ENCODE assay signal across 9 cellular contexts in genomic region chr20:298755-299391, GRCh38. TPM values are rescaled to one million over a fixed set of nuclear protein-coding genes. Genes with fewer than 3 reads are reported as not detected.
DNase-seq lines count a peak whose midpoint lies in the region; ATAC-seq, FAIRE-seq and TF ChIP-seq lines count a peak whose summit lies in the region.
"Had no signal": no experiment of that assay in that cellular context is flagged by ENCODE, and none has a peak within 500 bp of the region (broad histone marks: within the 10 kb centered on the region; RNA-seq: fewer than 3 reads in every experiment).

No MANE protein-coding gene starts in this region.

- ATAC-seq in activated T-cell treated with anti-CD3 and anti-CD28 coated beads, Interleukin-2, amount 50 U/mL, for 72 hours (replicated peaks in 1 of 2) = no peak
- ATAC-seq in GM12878 = peak; percentile 2; the same call in 1 of the 3 replicates
- no peak for ATAC-seq in lower lobe of right lung
- no peak for ATAC-seq in GM19328 (IDR thresholded peaks at IDR 0.05; ENCODE audit: unreplicated experiment)

- no peak for FAIRE-seq in GM12878 (lab: Jason Lieb, UNC)

- POLR2A ChIA-PET in GM12878 (lab: Charles Lee) = interaction anchor here (0.7 to 3.4 kb wide), 6 partner anchors 12 to 244 kb away, joined by 3 to 30 read pairs (median 4); partner anchors contain the start of genes NRSN2, SOX12 and TRIB3

- H3K4me1 ChIP-seq in GM12878 (ENCODE audit: control insufficient read depth, insufficient read depth, low read length) (peaks cover 27% of the 10 kb centered on the region), lower lobe of right lung (peaks cover 44% of the 10 kb centered on the region), tibial artery (peaks cover 0 to 40% (median 30%) of the 10 kb centered on the region in 4 donors)

- no peaks in the 10 kb centered on the region for H3K9me3 Mint-ChIP-seq in activated T-cell treated with anti-CD3 and anti-CD28 coated beads, Interleukin-2, amount 50 U/mL, for 72 hours

- no peak for DNase-seq in activated T-cell treated with anti-CD3 and anti-CD28 coated beads, Interleukin-2, amount 50 U/mL, for 72 hours
- DNase-seq in activated T-cell treated with anti-CD3 and anti-CD28 coated beads, Interleukin-2, amount 50 U/mL, for 48 hours = no peak
- DNase-seq in GM12878 (ENCODE audit: low read depth, low spot score) (no peak), lower lobe of right lung (no peak), tibial artery (no peak), cortex of kidney (lab: John Stamatoyannopoulos, UW) (no peak), occipital lobe (lab: John Stamatoyannopoulos, UW) (no peak)

- H3K79me2 ChIP-seq in GM12878 (ENCODE audit: control insufficient read depth, insufficient read depth, low read length) = peaks cover 45% of the 10 kb centered on the region

- CTCF ChIA-PET in GM12878 (lab: Yijun Ruan, JAX) = interaction anchor here (1.2 to 2.7 kb wide), 5 partner anchors 10 to 31 kb away, joined by 3 to 15 read pairs (median 10); partner anchors contain the start of gene SOX12

- H3K4me2 ChIP-seq in GM12878 (ENCODE audit: control insufficient read depth, insufficient read depth) = peak overlapping the region; percentile 92

- SMC1A ChIA-PET in GM12878 (lab: Charles Lee; ENCODE audit: uncharacterized antibody, unreplicated experiment) = interaction anchor here (0.9 to 2.1 kb wide), 5 partner anchors 10 to 32 kb away, joined by 4 to 15 read pairs (median 5); partner anchors contain the start of gene SOX12

- H3K4me1 Mint-ChIP-seq in activated T-cell treated with anti-CD3 and anti-CD28 coated beads, Interleukin-2, amount 50 U/mL, for 72 hours (ENCODE audit: low read depth) = peaks cover 56% of the 10 kb centered on the region

- peak overlapping the region; percentile 96 for H3K9ac ChIP-seq in GM12878 (ENCODE audit: control insufficient read depth, insufficient read depth, low read length)

- WGBS in GM12878 (ENCODE audit: insufficient coverage, insufficient replicate concordance, low lambda C conversion rate, missing lambda C conversion rate) = 4% methylated on average over 13 of the region's 16 CpGs

- RAD21 ChIA-PET in GM12878 (lab: Charles Lee; ENCODE audit: unreplicated experiment) = interaction anchor here (0.7 to 2.4 kb wide), 7 partner anchors 10 to 196 kb away, joined by 3 to 11 read pairs (median 3); no protein-coding TSS in a partner anchor

- H3K27ac Mint-ChIP-seq in activated T-cell treated with anti-CD3 and anti-CD28 coated beads, Interleukin-2, amount 50 U/mL, for 72 hours = peak overlapping the region; percentile 98

- H3K27me3 Mint-ChIP-seq in activated T-cell treated with anti-CD3 and anti-CD28 coated beads, Interleukin-2, amount 50 U/mL, for 72 hours (ENCODE audit: low read depth) = no peaks in the 10 kb centered on the region

- H3K4me3 ChIP-seq in GM12878 (peak overlapping the region; percentile 94), lower lobe of right lung (peak overlapping the region; percentile 76), tibial artery (peak overlapping the region; percentile 88 to 92)

- peak overlapping the region; percentile 99 to 100 for H3K4me3 Mint-ChIP-seq in activated T-cell treated with anti-CD3 and anti-CD28 coated beads, Interleukin-2, amount 50 U/mL, for 72 hours

- no peak for TF ChIP-seq CTCF in GM12878 (IDR thresholded peaks at IDR 0.05 in 2 of 3, conservative IDR thresholded peaks at IDR 0.05 in 1 of 3; ENCODE audit: control insufficient read depth in 2 of 3, extremely low read depth in 1 of 3, insufficient read depth in 1 of 3, low read depth in 3 of 3, low read length in 3 of 3)
- TF ChIP-seq CTCF in lower lobe of right lung (IDR thresholded peaks at IDR 0.05) = no peak
- no peak for TF ChIP-seq CTCF in tibial artery (IDR thresholded peaks at IDR 0.05)

- H3K36me3 ChIP-seq in GM12878 (ENCODE audit: control insufficient read depth in 2 of 2, insufficient read depth in 2 of 2, low read length in 1 of 2) (no peaks in the 10 kb centered on the region; a peak in 2 of 4 replicates), lower lobe of right lung (no peaks in the 10 kb centered on the region), tibial artery (peaks cover 0 to 10% (median 0%) of the 10 kb centered on the region in 3 donors)

- H3K9me3 ChIP-seq in GM12878 (replicated peaks; ENCODE audit: control insufficient read depth, insufficient read depth, low read length) (no peaks in the 10 kb centered on the region; the same call in 2 of the 3 replicates), lower lobe of right lung (no peaks in the 10 kb centered on the region), tibial artery (no peaks in the 10 kb centered on the region)

- no TSS peak for BruUV-seq in GM12878 (replicated peaks; lab: Mats Ljungman, UMichigan)

- no peak for TF ChIP-seq RAD21 in GM12878 (IDR thresholded peaks at IDR 0.05; ENCODE audit: insufficient read depth, low read depth, low read length)

- H3K27me3 ChIP-seq in GM12878 (replicated peaks in 1 of 2; ENCODE audit: control insufficient read depth in 2 of 2, insufficient read depth in 2 of 2, low read length in 1 of 2) (no peaks in the 10 kb centered on the region), lower lobe of right lung (ENCODE audit: low read depth) (no peaks in the 10 kb centered on the region), tibial artery (no peaks in the 10 kb centered on the region)

- TF ChIP-seq EP300 in GM12878 (IDR thresholded peaks at IDR 0.05; ENCODE audit: borderline replicate concordance in 1 of 2, control insufficient read depth in 1 of 2, low read depth in 2 of 2, low read length in 2 of 2) = no peak

- H3K36me3 Mint-ChIP-seq in activated T-cell treated with anti-CD3 and anti-CD28 coated beads, Interleukin-2, amount 50 U/mL, for 72 hours (ENCODE audit: insufficient read depth in 2 of 2) = peaks cover 8 to 21% of the 10 kb centered on the region in 2 donors

- H3K27ac ChIP-seq in GM12878 (ENCODE audit: control insufficient read depth, insufficient read depth) (peak overlapping the region; percentile 90), lower lobe of right lung (peak overlapping the region; percentile 99), tibial artery (peak overlapping the region; percentile 97 to 100)

- in situ Hi-C loops in GM12878 (cut with MboI) = no loop called here

- no peak for TF ChIP-seq POLR2A in GM12878 (IDR thresholded peaks at IDR 0.05; ENCODE audit: low read depth, low read length)

- no peak overlapping the region for H2AFZ ChIP-seq in GM12878 (ENCODE audit: control insufficient read depth, low read depth, low read length)

- intact Hi-C loops in GM12878 (cut with micrococcal nuclease; ENCODE audit: unreplicated experiment) (no loop called here), lower lobe of right lung (cut with DNase I) (no loop called here), tibial artery (cut with DNase I; ENCODE audit: low total_unique reads) (no loop called here)

- peaks cover 4% of the 10 kb centered on the region for H4K20me1 ChIP-seq in GM12878 (ENCODE audit: control insufficient read depth, insufficient read depth)

RNA-seq across cellular contexts. Expression of gene ZCCHC3, which starts 1.5 kb away (rescaled TPM):
- 10 to 100 TPM; 21.3 to 21.6 TPM for total RNA-seq in activated T-cell treated with anti-CD3 and anti-CD28 coated beads, Interleukin-2, amount 50 U/mL, for 72 hours
- total RNA-seq in GM12878 (2013; cell fraction: nucleolus; rRNA removed) = 6.2 and 7.2 TPM in 2 replicates
- total RNA-seq in GM12878 (2014; rRNA removed) = 36.1 TPM in 2 replicates
- 13.8 and 15.3 TPM in 2 replicates for total RNA-seq in GM12878 (2014; rRNA removed; fragmentation: Illumina TruSeq; extraction: Trizol)
- 31.9 and 32.8 TPM in 2 replicates for total RNA-seq in GM12878 (2021)
- polyA plus RNA-seq in GM12878 (2011; ENCODE audit: low read depth) = 9.0 TPM
- polyA plus RNA-seq in GM12878 (2011; rRNA removed) = 31.3 and 33.1 TPM in 2 replicates
- 26.4 and 31.8 TPM in 2 replicates for polyA plus RNA-seq in GM12878 (2011; cell fraction: cytosol; rRNA removed)
- polyA plus RNA-seq in GM12878 (2011; cell fraction: nucleus; rRNA removed) = 25.3 and 26.7 TPM in 2 replicates
- polyA plus RNA-seq in GM12878 (2012) = 16.8 and 18.4 TPM in 2 replicates
- polyA plus RNA-seq in GM12878 (2014; fragmentation: Illumina TruSeq; extraction: Trizol) = 20.2 and 21.9 TPM in 2 replicates
- polyA plus RNA-seq in GM12878 (2014; fragmentation: Nextera tagmentation; extraction: Ambion mirVana) = 10 to 100 TPM in 1 of 2 experiments, 1 to 10 TPM in 1; 5.3 to 10.8 TPM
- 32.1 and 33.5 TPM in 2 replicates for polyA plus RNA-seq in GM12878 (2014; rRNA removed)
- polyA plus RNA-seq in GM12878 (2016; fragmentation: Nextera tagmentation; extraction: Ambion mirVana) = 10 to 100 TPM in 1 of 2 experiments, 1 to 10 TPM in 1; 7.7 to 14.1 TPM
- polyA minus RNA-seq in GM12878 (2011; rRNA and poly(A)+ RNA removed) = 13.9 and 21.8 TPM in 2 replicates
- polyA minus RNA-seq in GM12878 (2011; cell fraction: cytosol; rRNA and poly(A)+ RNA removed) = 12.0 and 12.3 TPM in 2 replicates
- polyA minus RNA-seq in GM12878 (2011; cell fraction: nucleus; rRNA and poly(A)+ RNA removed) = 9.3 and 13.9 TPM in 2 replicates
- total RNA-seq in lower lobe of right lung = 15.6 TPM
- 27.0 TPM for total RNA-seq in occipital lobe

RNA-seq across cellular contexts. Expression of gene C20orf96, which starts 8.3 kb away (rescaled TPM):
- total RNA-seq in activated T-cell treated with anti-CD3 and anti-CD28 coated beads, Interleukin-2, amount 50 U/mL, for 72 hours = 1 to 10 TPM; 6.4 to 9.4 TPM
- total RNA-seq in GM12878 (2013; cell fraction: nucleolus; rRNA removed) = 6.7 and 9.2 TPM in 2 replicates
- total RNA-seq in GM12878 (2014; rRNA removed) = 1.0 and 1.4 TPM in 2 replicates
- total RNA-seq in GM12878 (2014; rRNA removed; fragmentation: Illumina TruSeq; extraction: Trizol) = 1.4 and 1.8 TPM in 2 replicates
- 7.4 and 8.4 TPM in 2 replicates for total RNA-seq in GM12878 (2021)
- 4.5 TPM for polyA plus RNA-seq in GM12878 (2011; ENCODE audit: low read depth)
- polyA plus RNA-seq in GM12878 (2011; rRNA removed) = 3.2 and 4.3 TPM in 2 replicates
- 2.7 and 3.7 TPM in 2 replicates for polyA plus RNA-seq in GM12878 (2011; cell fraction: cytosol; rRNA removed)
- 4.7 and 6.5 TPM in 2 replicates for polyA plus RNA-seq in GM12878 (2011; cell fraction: nucleus; rRNA removed)
- 5.0 and 6.3 TPM in 2 replicates for polyA plus RNA-seq in GM12878 (2012)
- 5.5 and 8.0 TPM in 2 replicates for polyA plus RNA-seq in GM12878 (2014; fragmentation: Illumina TruSeq; extraction: Trizol)
- 1 to 10 TPM; 2.3 to 2.4 TPM for polyA plus RNA-seq in GM12878 (2014; fragmentation: Nextera tagmentation; extraction: Ambion mirVana)
- polyA plus RNA-seq in GM12878 (2014; rRNA removed) = 8.6 and 9.0 TPM in 2 replicates
- 1 to 10 TPM; 7.5 to 7.9 TPM for polyA plus RNA-seq in GM12878 (2016; fragmentation: Nextera tagmentation; extraction: Ambion mirVana)
- polyA minus RNA-seq in GM12878 (2011; rRNA and poly(A)+ RNA removed) = 1.7 and 1.8 TPM in 2 replicates
- 1.2 TPM in 1 of 2 replicates, not detected in the other for polyA minus RNA-seq in GM12878 (2011; cell fraction: cytosol; rRNA and poly(A)+ RNA removed)
- polyA minus RNA-seq in GM12878 (2011; cell fraction: nucleus; rRNA and poly(A)+ RNA removed) = 1.5 and 1.7 TPM in 2 replicates
- total RNA-seq in lower lobe of right lung = 11.6 TPM
- 3.3 TPM for total RNA-seq in occipital lobe

RNA-seq across cellular contexts. Expression of gene SOX12, which starts 26.5 kb away (rescaled TPM):
- total RNA-seq in activated T-cell treated with anti-CD3 and anti-CD28 coated beads, Interleukin-2, amount 50 U/mL, for 72 hours = 10 to 100 TPM in 1 of 2 donors, 1 to 10 TPM in 1; 7.8 to 11.7 TPM
- total RNA-seq in GM12878 (2013; cell fraction: nucleolus; rRNA removed) = 4.6 and 5.9 TPM in 2 replicates
- total RNA-seq in GM12878 (2014; rRNA removed) (2.8 and 3.3 TPM in 2 replicates), GM12878 (2014; rRNA removed; fragmentation: Illumina TruSeq; extraction: Trizol) (0.92 and 1.1 TPM in 2 replicates), GM12878 (2021) (17.9 TPM in 2 replicates), lower lobe of right lung (9.8 TPM), occipital lobe (9.4 TPM)
- 1.5 TPM for polyA plus RNA-seq in GM12878 (2011; ENCODE audit: low read depth)
- polyA plus RNA-seq in GM12878 (2011; rRNA removed) (1.1 and 1.7 TPM in 2 replicates), GM12878 (2014; fragmentation: Illumina TruSeq; extraction: Trizol) (1.5 and 3.2 TPM in 2 replicates), GM12878 (2014; fragmentation: Nextera tagmentation; extraction: Ambion mirVana) (under 1 TPM; 0.50 to 0.71 TPM), GM12878 (2014; rRNA removed) (5.0 and 7.5 TPM in 2 replicates), GM12878 (2016; fragmentation: Nextera tagmentation; extraction: Ambion mirVana) (1 to 10 TPM in 1 of 2 experiments, under 1 TPM in 1; 0.88 to 1.0 TPM)
- polyA plus RNA-seq in GM12878 (2011; cell fraction: cytosol; rRNA removed) = 1.9 and 2.3 TPM in 2 replicates
- polyA plus RNA-seq in GM12878 (2011; cell fraction: nucleus; rRNA removed) = 6.6 and 7.6 TPM in 2 replicates
- polyA plus RNA-seq in GM12878 (2012) = 5.9 and 6.2 TPM in 2 replicates
- polyA minus RNA-seq in GM12878 (2011; rRNA and poly(A)+ RNA removed) = 0.95 and 1.9 TPM in 2 replicates
- polyA minus RNA-seq in GM12878 (2011; cell fraction: cytosol; rRNA and poly(A)+ RNA removed) = 2.4 and 2.6 TPM in 2 replicates
- polyA minus RNA-seq in GM12878 (2011; cell fraction: nucleus; rRNA and poly(A)+ RNA removed) = 1.9 and 3.3 TPM in 2 replicates

RNA-seq across cellular contexts. Expression of gene DEFB132, which starts 41.3 kb away (rescaled TPM):
- total RNA-seq in activated T-cell treated with anti-CD3 and anti-CD28 coated beads, Interleukin-2, amount 50 U/mL, for 72 hours = not detected
- total RNA-seq in GM12878 (2013; cell fraction: nucleolus; rRNA removed) = not detected in 2 replicates
- total RNA-seq in GM12878 (2014; rRNA removed) (not detected in 2 replicates), GM12878 (2014; rRNA removed; fragmentation: Illumina TruSeq; extraction: Trizol) (not detected in 2 replicates), GM12878 (2021) (not detected in 2 replicates), lower lobe of right lung (not detected), occipital lobe (not detected)
- polyA plus RNA-seq in GM12878 (2011; ENCODE audit: low read depth) = not detected
- polyA plus RNA-seq in GM12878 (2011; rRNA removed) (not detected in 2 replicates), GM12878 (2014; fragmentation: Illumina TruSeq; extraction: Trizol) (not detected in 2 replicates), GM12878 (2014; fragmentation: Nextera tagmentation; extraction: Ambion mirVana) (not detected), GM12878 (2014; rRNA removed) (not detected in 2 replicates), GM12878 (2016; fragmentation: Nextera tagmentation; extraction: Ambion mirVana) (not detected)
- polyA plus RNA-seq in GM12878 (2011; cell fraction: cytosol; rRNA removed) = not detected in 2 replicates
- not detected in 2 replicates for polyA plus RNA-seq in GM12878 (2011; cell fraction: nucleus; rRNA removed)
- not detected in 2 replicates for polyA plus RNA-seq in GM12878 (2012)
- polyA minus RNA-seq in GM12878 (2011; rRNA and poly(A)+ RNA removed) = not detected in 2 replicates
- not detected in 2 replicates for polyA minus RNA-seq in GM12878 (2011; cell fraction: cytosol; rRNA and poly(A)+ RNA removed)
- polyA minus RNA-seq in GM12878 (2011; cell fraction: nucleus; rRNA and poly(A)+ RNA removed) = not detected in 2 replicates
- total RNA-seq: Daoy had no signal

RNA-seq across cellular contexts. Expression of gene NRSN2, which starts 48.0 kb away (rescaled TPM):
- 10 to 100 TPM; 12.9 to 14.7 TPM for total RNA-seq in activated T-cell treated with anti-CD3 and anti-CD28 coated beads, Interleukin-2, amount 50 U/mL, for 72 hours
- 6.5 and 14.6 TPM in 2 replicates for total RNA-seq in GM12878 (2013; cell fraction: nucleolus; rRNA removed)
- total RNA-seq in GM12878 (2014; rRNA removed) (9.1 and 10.5 TPM in 2 replicates), GM12878 (2014; rRNA removed; fragmentation: Illumina TruSeq; extraction: Trizol) (6.9 and 8.9 TPM in 2 replicates), GM12878 (2021) (21.9 and 24.7 TPM in 2 replicates), lower lobe of right lung (17.3 TPM), occipital lobe (27.0 TPM)
- 8.1 TPM for polyA plus RNA-seq in GM12878 (2011; ENCODE audit: low read depth)
- polyA plus RNA-seq in GM12878 (2011; rRNA removed) (3.7 and 8.0 TPM in 2 replicates), GM12878 (2014; fragmentation: Illumina TruSeq; extraction: Trizol) (14.6 and 16.9 TPM in 2 replicates), GM12878 (2014; fragmentation: Nextera tagmentation; extraction: Ambion mirVana) (1 to 10 TPM; 6.2 to 7.6 TPM), GM12878 (2014; rRNA removed) (18.9 and 24.3 TPM in 2 replicates), GM12878 (2016; fragmentation: Nextera tagmentation; extraction: Ambion mirVana) (10 to 100 TPM; 26.4 to 32.4 TPM)
- 23.6 and 25.3 TPM in 2 replicates for polyA plus RNA-seq in GM12878 (2011; cell fraction: cytosol; rRNA removed)
- polyA plus RNA-seq in GM12878 (2011; cell fraction: nucleus; rRNA removed) = 11.4 and 15.6 TPM in 2 replicates
- polyA plus RNA-seq in GM12878 (2012) = 14.9 and 15.2 TPM in 2 replicates
- polyA minus RNA-seq in GM12878 (2011; rRNA and poly(A)+ RNA removed) = 4.2 and 10.8 TPM in 2 replicates
- 5.3 and 7.7 TPM in 2 replicates for polyA minus RNA-seq in GM12878 (2011; cell fraction: cytosol; rRNA and poly(A)+ RNA removed)
- 1.5 and 3.3 TPM in 2 replicates for polyA minus RNA-seq in GM12878 (2011; cell fraction: nucleus; rRNA and poly(A)+ RNA removed)
